Comparison of ENCODE assay signal across 13 cellular contexts in the genomic region with DNA sequence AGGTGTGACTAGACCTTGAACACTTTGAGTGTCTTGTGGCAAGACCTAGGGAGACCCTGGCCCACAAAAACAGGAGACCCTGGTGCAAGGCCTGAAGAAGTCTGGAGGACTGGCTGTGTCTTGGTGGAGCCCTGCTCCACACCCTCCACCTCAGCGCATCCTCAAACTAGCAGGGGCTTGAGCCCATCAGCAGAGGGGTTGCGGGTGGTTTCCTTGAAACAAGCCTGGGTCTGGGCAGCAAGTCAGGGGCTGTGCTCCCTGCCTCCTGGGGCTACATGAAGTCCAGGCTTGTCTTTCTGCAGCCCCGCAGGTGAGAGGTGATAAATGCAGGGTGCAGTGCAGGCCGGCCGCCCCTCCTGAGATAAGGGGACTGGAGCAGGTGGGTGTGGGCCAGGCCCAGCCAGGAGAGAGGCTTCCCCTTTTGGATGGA. TPM values are rescaled to one million over a fixed set of nuclear protein-coding genes. Genes with fewer than 3 reads are reported as not detected.
DNase-seq lines count a peak whose midpoint lies in the region; ATAC-seq and TF ChIP-seq lines count a peak whose summit lies in the region.
"Had no signal": no experiment of that assay in that cellular context is flagged by ENCODE, and none has a peak within 500 bp of the region (broad histone marks: within the 10 kb centered on the region; RNA-seq: fewer than 3 reads in every experiment).

No MANE protein-coding gene starts in this region.

- no peaks in the 10 kb centered on the region for H3K27me3 ChIP-seq in CD8-positive, alpha-beta memory T cell (ENCODE audit: insufficient read depth, low read length, poor library complexity, severe bottlenecking)
- no peaks in the 10 kb centered on the region for H3K27me3 ChIP-seq in gastrocnemius medialis

- in situ Hi-C loops in gastrocnemius medialis (cut with MboI; ENCODE audit: low sequenced_read_pairs in 4 of 4), result loop anchor here in 3 of 4 donors (25.0 kb wide), 2 partner anchors 195 to 445 kb away; a partner anchor contains a TSS

- ATAC-seq in gastrocnemius medialis, result no peak

- no peak for TF ChIP-seq POLR2A in gastrocnemius medialis (IDR thresholded peaks at IDR 0.05)

- H3K36me3 ChIP-seq in CD8-positive, alpha-beta memory T cell (ENCODE audit: insufficient read depth, low read length), result no peaks in the 10 kb centered on the region
- no peaks in the 10 kb centered on the region for H3K36me3 ChIP-seq in gastrocnemius medialis
- H3K36me3 ChIP-seq: SJSA1 had no signal

- POLR2A ChIA-PET in CD8-positive, alpha-beta memory T cell (lab: Charles Lee), result no interaction called here

- H3K4me3 Mint-ChIP-seq in CD8-positive, alpha-beta memory T cell, result peak overlapping the region; percentile 18 to 88 (median 58)
- peak overlapping the region; percentile 63 for H3K4me3 Mint-ChIP-seq in activated T-helper 1 cell treated with anti-CD3 and anti-CD28 coated beads, Interleukin-12 subunit alpha, Interleukin-12 subunit beta, Interleukin-2, Interleukin-4 antibody, amounts not matched to agents 30 ng/mL and 10 ng/mL and 1 ng/mL, durations not matched to agents 14 hours and 24 hours and 36 hours
- H3K4me3 Mint-ChIP-seq in immature natural killer cell, result peak overlapping the region; percentile 56 to 81 (median 72)

- no peak for DNase-seq in CD8-positive, alpha-beta memory T cell
- DNase-seq in activated T-helper 1 cell treated with anti-CD3 and anti-CD28 coated beads, Interleukin-12 subunit alpha, Interleukin-12 subunit beta, Interleukin-2, Interleukin-4 antibody, amounts not matched to agents 30 ng/mL and 10 ng/mL and 1 ng/mL, durations not matched to agents 14 hours and 24 hours and 36 hours (ENCODE audit: low spot score), result no peak
- no peak for DNase-seq in immature natural killer cell
- DNase-seq in gastrocnemius medialis, result no peak
- DNase-seq in HuH-7 (ENCODE audit: low spot score), result no peak
- DNase-seq in NCI-H2107 (lab: John Stamatoyannopoulos, UW), result no peak
- DNase-seq in A172 (ENCODE audit: low spot score), result no peak
- no peak for DNase-seq in epidermal melanocyte (ENCODE audit: insufficient read length, low spot score)
- DNase-seq: activated CD4-positive, alpha-beta T cell treated with anti-CD3 and anti-CD28 coated beads for 4 hours; activated naive CD4-positive, alpha-beta T cell treated with anti-CD3 and anti-CD28 coated beads for 36 hours; NCI-H446; stimulated activated CD4-positive, alpha-beta T cell treated with anti-CD3 and anti-CD28 coated beads, Interleukin-4, amount 100 ng/mL, for 24 hours had no signal

- no peaks in the 10 kb centered on the region for H3K9me3 Mint-ChIP-seq in CD8-positive, alpha-beta memory T cell
- H3K9me3 Mint-ChIP-seq in activated T-helper 1 cell treated with anti-CD3 and anti-CD28 coated beads, Interleukin-12 subunit alpha, Interleukin-12 subunit beta, Interleukin-2, Interleukin-4 antibody, amounts not matched to agents 30 ng/mL and 10 ng/mL and 1 ng/mL, durations not matched to agents 14 hours and 24 hours and 36 hours, result no peaks in the 10 kb centered on the region
- no peaks in the 10 kb centered on the region for H3K9me3 Mint-ChIP-seq in immature natural killer cell
- H3K9me3 Mint-ChIP-seq: activated naive CD4-positive, alpha-beta T cell treated with anti-CD3 and anti-CD28 coated beads for 36 hours had no signal

- H3K4me3 ChIP-seq in CD8-positive, alpha-beta memory T cell (ENCODE audit: low read length), result no peak overlapping the region
- H3K4me3 ChIP-seq in gastrocnemius medialis, result peak overlapping the region; percentile 67 to 95 (median 82)
- H3K4me3 ChIP-seq: SJSA1 had no signal

- intact Hi-C loops in activated T-helper 1 cell treated with anti-CD3 and anti-CD28 coated beads, Interleukin-12 subunit alpha, Interleukin-12 subunit beta, Interleukin-2, Interleukin-4 antibody, amounts not matched to agents 30 ng/mL and 10 ng/mL and 1 ng/mL, durations not matched to agents 14 hours and 24 hours and 36 hours (cut with micrococcal nuclease), result no loop called here
- intact Hi-C loops in gastrocnemius medialis (cut with DNase I; ENCODE audit: low total_unique reads), result no loop called here

- H3K27me3 Mint-ChIP-seq in CD8-positive, alpha-beta memory T cell, result no peaks in the 10 kb centered on the region
- peaks cover 24% of the 10 kb centered on the region for H3K27me3 Mint-ChIP-seq in activated T-helper 1 cell treated with anti-CD3 and anti-CD28 coated beads, Interleukin-12 subunit alpha, Interleukin-12 subunit beta, Interleukin-2, Interleukin-4 antibody, amounts not matched to agents 30 ng/mL and 10 ng/mL and 1 ng/mL, durations not matched to agents 14 hours and 24 hours and 36 hours (ENCODE audit: insufficient read depth)
- peaks cover 5 to 15% (median 14%) of the 10 kb centered on the region in 3 donors for H3K27me3 Mint-ChIP-seq in immature natural killer cell (ENCODE audit: low read depth in 3 of 3)

- no peaks in the 10 kb centered on the region for H3K9me3 ChIP-seq in CD8-positive, alpha-beta memory T cell (ENCODE audit: low read length)
- no peaks in the 10 kb centered on the region for H3K9me3 ChIP-seq in gastrocnemius medialis

- H3K27ac ChIP-seq in CD8-positive, alpha-beta memory T cell (ENCODE audit: low read depth, low read length), result no peak overlapping the region
- H3K27ac ChIP-seq in gastrocnemius medialis, result peak overlapping the region in 2 of 4 donors; percentile 4 to 87
- H3K27ac ChIP-seq: SJSA1 had no signal

- H3K4me1 Mint-ChIP-seq in CD8-positive, alpha-beta memory T cell, result peaks cover 7 to 19% (median 17%) of the 10 kb centered on the region in 3 donors
- H3K4me1 Mint-ChIP-seq in activated T-helper 1 cell treated with anti-CD3 and anti-CD28 coated beads, Interleukin-12 subunit alpha, Interleukin-12 subunit beta, Interleukin-2, Interleukin-4 antibody, amounts not matched to agents 30 ng/mL and 10 ng/mL and 1 ng/mL, durations not matched to agents 14 hours and 24 hours and 36 hours (ENCODE audit: low read depth), result no peaks in the 10 kb centered on the region
- peaks cover 11 to 14% of the 10 kb centered on the region in 2 donors for H3K4me1 Mint-ChIP-seq in immature natural killer cell

- H3K4me1 ChIP-seq in CD8-positive, alpha-beta memory T cell (ENCODE audit: insufficient read depth, low read length), result peaks cover 7% of the 10 kb centered on the region
- peaks cover 10 to 26% of the 10 kb centered on the region in 2 donors for H3K4me1 ChIP-seq in gastrocnemius medialis

- TF ChIP-seq CTCF in gastrocnemius medialis (IDR thresholded peaks at IDR 0.05 in 4 of 5, conservative IDR thresholded peaks at IDR 0.05 in 1 of 5), result no peak

- no peak overlapping the region for H3K27ac Mint-ChIP-seq in CD8-positive, alpha-beta memory T cell
- H3K27ac Mint-ChIP-seq in activated T-helper 1 cell treated with anti-CD3 and anti-CD28 coated beads, Interleukin-12 subunit alpha, Interleukin-12 subunit beta, Interleukin-2, Interleukin-4 antibody, amounts not matched to agents 30 ng/mL and 10 ng/mL and 1 ng/mL, durations not matched to agents 14 hours and 24 hours and 36 hours, result no peak overlapping the region
- no peak overlapping the region for H3K27ac Mint-ChIP-seq in immature natural killer cell
- H3K27ac Mint-ChIP-seq: activated naive CD4-positive, alpha-beta T cell treated with anti-CD3 and anti-CD28 coated beads for 36 hours had no signal

- CTCF ChIA-PET in CD8-positive, alpha-beta memory T cell (lab: Charles Lee), result interaction anchor here (1.1 to 14.2 kb wide), 3 partner anchors 10 to 350 kb away, joined by 3 to 345 read pairs (median 3); no protein-coding TSS in a partner anchor

- H3K36me3 Mint-ChIP-seq in CD8-positive, alpha-beta memory T cell, result peaks cover 0 to 1% (median 0%) of the 10 kb centered on the region in 3 donors
- no peaks in the 10 kb centered on the region for H3K36me3 Mint-ChIP-seq in activated T-helper 1 cell treated with anti-CD3 and anti-CD28 coated beads, Interleukin-12 subunit alpha, Interleukin-12 subunit beta, Interleukin-2, Interleukin-4 antibody, amounts not matched to agents 30 ng/mL and 10 ng/mL and 1 ng/mL, durations not matched to agents 14 hours and 24 hours and 36 hours (ENCODE audit: low read depth)
- H3K36me3 Mint-ChIP-seq in immature natural killer cell, result no peaks in the 10 kb centered on the region

RNA-seq across cellular contexts. Expression of a gene that starts 2.9 kb away (rescaled TPM):
- 1 to 10 TPM; 1.0 to 1.1 TPM for total RNA-seq in CD8-positive, alpha-beta memory T cell
- 0.49 TPM for polyA plus RNA-seq in CD8-positive, alpha-beta memory T cell
- 3.1 and 3.9 TPM in 2 replicates for total RNA-seq in activated T-helper 1 cell treated with anti-CD3 and anti-CD28 coated beads, Interleukin-12 subunit alpha, Interleukin-12 subunit beta, Interleukin-2, Interleukin-4 antibody, amounts not matched to agents 30 ng/mL and 10 ng/mL and 1 ng/mL, durations not matched to agents 14 hours and 24 hours and 36 hours
- polyA plus RNA-seq in immature natural killer cell, result under 1 TPM in 1 of 3 donors, not detected in 2; 0.24 TPM
- total RNA-seq in gastrocnemius medialis, result 10 to 100 TPM; 22.0 to 56.9 (median 38.5) TPM
- total RNA-seq in A172 (2014; rRNA removed; shearing (Covaris generic)), result 32.5 and 40.5 TPM in 2 replicates

RNA-seq across cellular contexts. Expression of a gene that starts 46.5 kb away (rescaled TPM):
- 1 to 10 TPM; 2.1 to 2.9 TPM for total RNA-seq in CD8-positive, alpha-beta memory T cell
- 1.3 TPM for polyA plus RNA-seq in CD8-positive, alpha-beta memory T cell
- 25.7 and 28.0 TPM in 2 replicates for total RNA-seq in activated T-helper 1 cell treated with anti-CD3 and anti-CD28 coated beads, Interleukin-12 subunit alpha, Interleukin-12 subunit beta, Interleukin-2, Interleukin-4 antibody, amounts not matched to agents 30 ng/mL and 10 ng/mL and 1 ng/mL, durations not matched to agents 14 hours and 24 hours and 36 hours
- under 1 TPM in 1 of 3 donors, not detected in 2; 0.27 TPM for polyA plus RNA-seq in immature natural killer cell
- 1 to 10 TPM in 1 of 4 donors, not detected in 3; 1.4 TPM for total RNA-seq in gastrocnemius medialis
- 30.8 and 34.4 TPM in 2 replicates for total RNA-seq in A172 (2014; rRNA removed; shearing (Covaris generic))
